In genomic region chr19:55898911-55899310, GRCh38 we compare ENCODE assay signal across 39 cellular contexts. TPM values are rescaled to one million over a fixed set of nuclear protein-coding genes. Genes with fewer than 3 reads are reported as not detected.
"Had no signal": no experiment of that assay in that cellular context is flagged by ENCODE, and none has a peak within 500 bp of the region (broad histone marks: within the 10 kb centered on the region; RNA-seq: fewer than 3 reads in every experiment).

No MANE protein-coding gene starts in this region.

- H3K36me3 Mint-ChIP-seq: activated CD4-positive, alpha-beta memory T cell treated with anti-CD3 and anti-CD28 coated beads for 36 hours; activated naive CD4-positive, alpha-beta T cell treated with anti-CD3 and anti-CD28 coated beads, Interleukin-2, amount 50 U/mL, for 72 hours; activated naive CD8-positive, alpha-beta T cell treated with anti-CD3 and anti-CD28 coated beads for 36 hours had no signal

- H3K27ac ChIP-seq: adrenal gland, body of pancreas, brain microvascular endothelial cell, breast epithelium, VCaP had no signal

- DNase-seq: activated B cell treated with CpG ODN at 0.5 μM for 24 hours; activated CD4-positive, alpha-beta memory T cell treated with anti-CD3 and anti-CD28 coated beads for 36 hours; activated CD4-positive, alpha-beta T cell treated with anti-CD3 and anti-CD28 coated beads for 4 hours; activated CD4-positive, alpha-beta T cell treated with anti-CD3 and anti-CD28 coated beads, Interleukin-2, amount 10 ng/mL, durations not matched to agents 24 days and 14 days; activated CD4-positive, alpha-beta T cell treated with anti-CD3 and anti-CD28 coated beads, Interleukin-2, amount 50 U/mL, for 1 hour; activated CD4-positive, alpha-beta T cell treated with anti-CD3 and anti-CD28 coated beads, Interleukin-2, amount 50 U/mL, for 4 hours; activated CD4-positive, CD25-positive, alpha-beta regulatory T cell treated with anti-CD3 and anti-CD28 coated beads, Interleukin-2, amount 50 U/mL, for 72 hours; activated CD8-positive, alpha-beta memory T cell treated with anti-CD3 and anti-CD28 coated beads, Interleukin-2, amount 50 U/mL, for 4 hours; activated CD8-positive, alpha-beta T cell treated with anti-CD3 and anti-CD28 coated beads for 36 hours; activated effector memory CD4-positive, alpha-beta T cell treated with anti-CD3 and anti-CD28 coated beads, Interleukin-2, amount 50 U/mL, for 16 hours; activated gamma-delta T cell treated with Interleukin-2 at 50 U/mL for 16 hours; activated naive CD4-positive, alpha-beta T cell; activated naive CD4-positive, alpha-beta T cell treated with anti-CD3 and anti-CD28 coated beads for 36 hours; activated naive CD4-positive, alpha-beta T cell treated with anti-CD3 and anti-CD28 coated beads, Interleukin-2, amount 50 U/mL, for 16 hours; activated naive CD8-positive, alpha-beta T cell treated with anti-CD3 and anti-CD28 coated beads for 36 hours; activated T-cell treated with anti-CD3 and anti-CD28 coated beads for 4 hours; activated T-cell treated with anti-CD3 and anti-CD28 coated beads, Interleukin-2, amount 50 U/mL, for 1 hour; activated T-cell treated with anti-CD3 and anti-CD28 coated beads, Interleukin-2, amount 50 U/mL, for 4 hours; activated T-cell treated with anti-CD3 and anti-CD28 coated beads, Interleukin-2, amount 50 U/mL, for 72 hours; amniotic stem cell; aorta; body of pancreas; brain microvascular endothelial cell; central memory CD4-positive, alpha-beta T cell; T-helper 1 cell; T-helper 2 cell; T-helper 9 cell had no signal

- H3K4me1 ChIP-seq: adrenal gland, body of pancreas, breast epithelium had no signal

- H3K27me3 Mint-ChIP-seq: activated CD4-positive, alpha-beta memory T cell treated with anti-CD3 and anti-CD28 coated beads for 36 hours; activated CD4-positive, alpha-beta T cell treated with anti-CD3 and anti-CD28 coated beads, Interleukin-2, amount 10 ng/mL, durations not matched to agents 24 days and 14 days; activated CD8-positive, alpha-beta T cell treated with anti-CD3 and anti-CD28 coated beads for 36 hours; activated T-helper 17 cell treated with anti-CD3 and anti-CD28 coated beads, Interleukin-2, amount 50 U/mL, for 72 hours had no signal

- H3K36me3 ChIP-seq: adrenal gland, brain microvascular endothelial cell, breast epithelium had no signal

- H3K27me3 ChIP-seq: adrenal gland, body of pancreas, brain microvascular endothelial cell, breast epithelium had no signal

- H3K9me3 ChIP-seq: adrenal gland, body of pancreas had no signal

- H3K27ac Mint-ChIP-seq: activated B cell treated with CpG ODN at 0.5 μM for 24 hours; activated CD4-positive, alpha-beta memory T cell treated with anti-CD3 and anti-CD28 coated beads for 36 hours; activated CD4-positive, alpha-beta T cell treated with anti-CD3 and anti-CD28 coated beads, Interleukin-2, amount 10 ng/mL, durations not matched to agents 24 days and 14 days; activated CD8-positive, alpha-beta T cell treated with anti-CD3 and anti-CD28 coated beads for 36 hours; activated naive CD4-positive, alpha-beta T cell treated with anti-CD3 and anti-CD28 coated beads for 36 hours; activated naive CD4-positive, alpha-beta T cell treated with anti-CD3 and anti-CD28 coated beads, Interleukin-2, amount 50 U/mL, for 72 hours; activated naive CD8-positive, alpha-beta T cell treated with anti-CD3 and anti-CD28 coated beads for 36 hours; activated T-cell treated with anti-CD3 and anti-CD28 coated beads, Interleukin-2, amount 50 U/mL, for 72 hours; activated T-helper 1 cell treated with anti-CD3 and anti-CD28 coated beads, Interleukin-12 subunit alpha, Interleukin-12 subunit beta, Interleukin-2, Interleukin-4 antibody, amounts not matched to agents 30 ng/mL and 10 ng/mL and 1 ng/mL, durations not matched to agents 14 hours and 24 hours and 36 hours; activated T-helper 17 cell treated with anti-CD3 and anti-CD28 coated beads, Interleukin-2, amount 50 U/mL, for 72 hours; T-helper 1 cell treated with Interleukin-12 subunit alpha and Interleukin-12 subunit beta and Interleukin-4 antibody, amounts not matched to agents 30 μg/mL and 1 μg/mL, for 36 hours; T-helper 2 cell treated with Interferon-gamma antibody and Interleukin-4, amounts not matched to agents 5 μg/mL and 100 μg/mL, for 36 hours had no signal

- H3K4me1 Mint-ChIP-seq: activated B cell treated with CpG ODN at 0.5 μM for 24 hours; activated CD4-positive, alpha-beta T cell treated with anti-CD3 and anti-CD28 coated beads, Interleukin-2, amount 10 ng/mL, durations not matched to agents 24 days and 14 days; activated naive CD8-positive, alpha-beta T cell treated with anti-CD3 and anti-CD28 coated beads for 36 hours; activated T-helper 17 cell treated with anti-CD3 and anti-CD28 coated beads, Interleukin-2, amount 50 U/mL, for 72 hours had no signal

- H3K4me3 Mint-ChIP-seq: activated B cell treated with CpG ODN at 0.5 μM for 24 hours; activated CD4-positive, alpha-beta memory T cell treated with anti-CD3 and anti-CD28 coated beads for 36 hours; activated CD4-positive, alpha-beta T cell treated with anti-CD3 and anti-CD28 coated beads, Interleukin-2, amount 10 ng/mL, durations not matched to agents 24 days and 14 days; activated CD8-positive, alpha-beta T cell treated with anti-CD3 and anti-CD28 coated beads for 36 hours; activated naive CD4-positive, alpha-beta T cell treated with anti-CD3 and anti-CD28 coated beads for 36 hours; activated naive CD8-positive, alpha-beta T cell treated with anti-CD3 and anti-CD28 coated beads for 36 hours; activated T-cell treated with anti-CD3 and anti-CD28 coated beads, Interleukin-2, amount 50 U/mL, for 4 hours; activated T-cell treated with anti-CD3 and anti-CD28 coated beads, Interleukin-2, amount 50 U/mL, for 72 hours; activated T-helper 1 cell treated with anti-CD3 and anti-CD28 coated beads, Interleukin-12 subunit alpha, Interleukin-12 subunit beta, Interleukin-2, Interleukin-4 antibody, amounts not matched to agents 30 ng/mL and 10 ng/mL and 1 ng/mL, durations not matched to agents 14 hours and 24 hours and 36 hours; activated T-helper 17 cell treated with anti-CD3 and anti-CD28 coated beads, Interleukin-2, amount 50 U/mL, for 72 hours; T-helper 1 cell treated with Interleukin-12 subunit alpha and Interleukin-12 subunit beta and Interleukin-4 antibody, amounts not matched to agents 30 μg/mL and 1 μg/mL, for 36 hours; T-helper 2 cell treated with Interferon-gamma antibody and Interleukin-4, amounts not matched to agents 5 μg/mL and 100 μg/mL, for 36 hours had no signal

- H3K4me3 ChIP-seq: adrenal gland, body of pancreas, breast epithelium had no signal

RNA-seq across cellular contexts. Expression of gene NLRP13, which starts 33.2 kb away (rescaled TPM):
- total RNA-seq: activated B cell treated with CpG ODN at 0.5 μM for 24 hours; activated CD4-positive, alpha-beta memory T cell treated with anti-CD3 and anti-CD28 coated beads for 36 hours; activated CD4-positive, alpha-beta T cell treated with anti-CD3 and anti-CD28 coated beads, Interleukin-2, amount 10 ng/mL, durations not matched to agents 24 days and 14 days; activated CD8-positive, alpha-beta memory T cell treated with anti-CD3 and anti-CD28 coated beads for 36 hours; activated CD8-positive, alpha-beta T cell treated with anti-CD3 and anti-CD28 coated beads for 36 hours; activated naive CD4-positive, alpha-beta T cell treated with anti-CD3 and anti-CD28 coated beads for 36 hours; activated naive CD4-positive, alpha-beta T cell treated with anti-CD3 and anti-CD28 coated beads, Interleukin-2, amount 50 U/mL, for 72 hours; activated naive CD8-positive, alpha-beta T cell treated with anti-CD3 and anti-CD28 coated beads for 36 hours; activated T-cell treated with anti-CD3 and anti-CD28 coated beads, Interleukin-2, amount 50 U/mL, for 4 hours; activated T-cell treated with anti-CD3 and anti-CD28 coated beads, Interleukin-2, amount 50 U/mL, for 72 hours; activated T-helper 1 cell treated with anti-CD3 and anti-CD28 coated beads, Interleukin-12 subunit alpha, Interleukin-12 subunit beta, Interleukin-2, Interleukin-4 antibody, amounts not matched to agents 30 ng/mL and 10 ng/mL and 1 ng/mL, durations not matched to agents 14 hours and 24 hours and 36 hours; activated T-helper 17 cell treated with anti-CD3 and anti-CD28 coated beads, Interleukin-2, amount 50 U/mL, for 72 hours; adrenal gland; aorta; astrocyte; body of pancreas; cardiac septum; cerebellum had no signal

RNA-seq across cellular contexts. Expression of gene NLRP8, which starts 48.7 kb away (rescaled TPM):
- total RNA-seq: activated B cell treated with CpG ODN at 0.5 μM for 24 hours; activated CD4-positive, alpha-beta memory T cell treated with anti-CD3 and anti-CD28 coated beads for 36 hours; activated CD4-positive, alpha-beta T cell treated with anti-CD3 and anti-CD28 coated beads, Interleukin-2, amount 10 ng/mL, durations not matched to agents 24 days and 14 days; activated CD8-positive, alpha-beta memory T cell treated with anti-CD3 and anti-CD28 coated beads for 36 hours; activated CD8-positive, alpha-beta T cell treated with anti-CD3 and anti-CD28 coated beads for 36 hours; activated naive CD4-positive, alpha-beta T cell treated with anti-CD3 and anti-CD28 coated beads for 36 hours; activated naive CD4-positive, alpha-beta T cell treated with anti-CD3 and anti-CD28 coated beads, Interleukin-2, amount 50 U/mL, for 72 hours; activated naive CD8-positive, alpha-beta T cell treated with anti-CD3 and anti-CD28 coated beads for 36 hours; activated T-cell treated with anti-CD3 and anti-CD28 coated beads, Interleukin-2, amount 50 U/mL, for 4 hours; activated T-cell treated with anti-CD3 and anti-CD28 coated beads, Interleukin-2, amount 50 U/mL, for 72 hours; activated T-helper 1 cell treated with anti-CD3 and anti-CD28 coated beads, Interleukin-12 subunit alpha, Interleukin-12 subunit beta, Interleukin-2, Interleukin-4 antibody, amounts not matched to agents 30 ng/mL and 10 ng/mL and 1 ng/mL, durations not matched to agents 14 hours and 24 hours and 36 hours; activated T-helper 17 cell treated with anti-CD3 and anti-CD28 coated beads, Interleukin-2, amount 50 U/mL, for 72 hours; adrenal gland; aorta; astrocyte; body of pancreas; cardiac septum; cerebellum had no signal
